Comparison of ENCODE assay signal across 9 cellular contexts in the genomic region with DNA sequence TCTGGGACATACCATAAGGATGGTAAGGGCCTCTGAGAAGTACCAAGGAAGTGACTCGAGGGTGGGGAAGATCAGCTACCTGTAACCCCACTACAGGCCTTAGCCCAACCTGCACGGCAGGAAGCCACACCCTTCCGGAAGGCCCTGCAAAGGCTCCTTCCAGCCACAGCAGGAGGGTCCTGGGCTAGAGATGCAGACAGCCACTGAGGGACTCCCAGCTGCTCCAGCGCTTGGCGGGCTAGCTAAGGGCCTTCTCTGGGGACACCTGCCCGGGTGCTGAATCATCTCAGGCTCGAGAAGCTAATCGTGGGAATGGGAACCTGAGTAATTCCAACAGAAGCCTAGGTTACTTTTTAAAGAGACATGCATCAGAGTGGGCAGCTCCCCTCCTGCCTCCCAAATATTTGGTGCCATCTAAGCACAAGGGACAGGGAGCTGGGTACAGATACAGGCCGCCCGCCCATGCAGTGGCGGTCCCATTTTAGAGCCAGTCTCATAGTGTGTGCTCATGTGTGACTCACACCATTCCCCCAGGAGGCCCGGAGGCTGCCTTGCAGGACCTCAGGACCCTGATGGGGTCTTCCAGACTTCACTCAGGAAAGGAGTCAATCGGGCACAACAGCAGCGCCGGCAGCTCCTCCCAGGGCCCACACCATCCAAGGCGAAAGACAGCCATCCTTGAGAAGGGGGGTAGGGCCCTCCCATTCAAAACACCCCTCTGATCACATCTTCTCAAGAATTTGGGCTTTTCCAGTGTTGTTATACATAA. TPM values are rescaled to one million over a fixed set of nuclear protein-coding genes. Genes with fewer than 3 reads are reported as not detected.
DNase-seq lines count a peak whose midpoint lies in the region; TF ChIP-seq lines count a peak whose summit lies in the region.
"Had no signal": no experiment of that assay in that cellular context is flagged by ENCODE, and none has a peak within 500 bp of the region (broad histone marks: within the 10 kb centered on the region; RNA-seq: fewer than 3 reads in every experiment).

No MANE protein-coding gene starts in this region.

- CTCF ChIA-PET in activated CD4-positive, alpha-beta T cell treated with anti-CD3 and anti-CD28 coated beads, Interleukin-2, amount 10 ng/mL, durations not matched to agents 7 days and 5 days (lab: Charles Lee): interaction anchor here (0.6 to 3.4 kb wide), 9 partner anchors 8 to 98 kb away, joined by 3 to 16 read pairs (median 6); a partner anchor contains a TSS
- CTCF ChIA-PET in activated naive CD4-positive, alpha-beta T cell treated with anti-CD3 and anti-CD28 coated beads for 36 hours (lab: Charles Lee): interaction anchor here (1.2 to 5.4 kb wide), 6 partner anchors 10 to 91 kb away, joined by 3 to 34 read pairs (median 7); no protein-coding TSS in a partner anchor

- no peak for TF ChIP-seq EP300 in tibial nerve (IDR thresholded peaks at IDR 0.05)

- H3K4me1 Mint-ChIP-seq in activated CD4-positive, alpha-beta T cell treated with anti-CD3 and anti-CD28 coated beads, Interleukin-2, amount 10 ng/mL, durations not matched to agents 7 days and 5 days: peaks cover 91% of the 10 kb centered on the region
- H3K4me1 Mint-ChIP-seq in activated naive CD4-positive, alpha-beta T cell treated with anti-CD3 and anti-CD28 coated beads for 36 hours (ENCODE audit: low read depth): peaks cover 93% of the 10 kb centered on the region

- H3K27ac Mint-ChIP-seq in activated CD4-positive, alpha-beta T cell treated with anti-CD3 and anti-CD28 coated beads, Interleukin-2, amount 10 ng/mL, durations not matched to agents 7 days and 5 days: peak overlapping the region; percentile 97
- peak overlapping the region; percentile 100 for H3K27ac Mint-ChIP-seq in activated naive CD4-positive, alpha-beta T cell treated with anti-CD3 and anti-CD28 coated beads for 36 hours

- WGBS in tibial nerve, 2 donors: 61 to 62% methylated on average over 12 to 15 of the region's 16 CpGs

- no peak for TF ChIP-seq POLR2A in tibial nerve (IDR thresholded peaks at IDR 0.05)

- DNase-seq in activated CD4-positive, alpha-beta T cell treated with anti-CD3 and anti-CD28 coated beads, Interleukin-2, amount 10 ng/mL, durations not matched to agents 7 days and 5 days: peak; percentile 74
- no peak for DNase-seq in activated CD4-positive, alpha-beta T cell treated with anti-CD3 and anti-CD28 coated beads, Interleukin-2, amount 50 U/mL, for 4 hours
- peak; percentile 61 for DNase-seq in activated naive CD4-positive, alpha-beta T cell treated with anti-CD3 and anti-CD28 coated beads for 36 hours
- DNase-seq in kidney tubule cell (ENCODE audit: low spot score) (peak; percentile 65), tibial nerve (ENCODE audit: low spot score in 2 of 2) (no peak), NCI-H510A (lab: John Stamatoyannopoulos, UW) (no peak), foreskin melanocyte (no peak), NCI-H345 treated with DMSO at 0.1 percent for 48 hours (lab: John Stamatoyannopoulos, UW; ENCODE audit: unreplicated experiment) (no peak)

- TF ChIP-seq CTCF in tibial nerve (IDR thresholded peaks at IDR 0.05): no peak

- H3K27me3 ChIP-seq in tibial nerve: no peaks in the 10 kb centered on the region

- no peak overlapping the region for H3K4me3 ChIP-seq in tibial nerve

- POLR2A ChIA-PET in activated CD4-positive, alpha-beta T cell treated with anti-CD3 and anti-CD28 coated beads, Interleukin-2, amount 10 ng/mL, durations not matched to agents 7 days and 5 days (lab: Charles Lee): interaction anchor here (1.0 to 1.6 kb wide), 3 partner anchors 8 to 46 kb away, joined by 5 to 9 read pairs (median 8); a partner anchor contains a TSS

- H3K36me3 Mint-ChIP-seq in activated CD4-positive, alpha-beta T cell treated with anti-CD3 and anti-CD28 coated beads, Interleukin-2, amount 10 ng/mL, durations not matched to agents 7 days and 5 days (ENCODE audit: low read depth): peaks cover 85% of the 10 kb centered on the region
- peaks cover 57% of the 10 kb centered on the region for H3K36me3 Mint-ChIP-seq in activated naive CD4-positive, alpha-beta T cell treated with anti-CD3 and anti-CD28 coated beads for 36 hours (ENCODE audit: low read depth)

- H3K9me3 Mint-ChIP-seq in activated CD4-positive, alpha-beta T cell treated with anti-CD3 and anti-CD28 coated beads, Interleukin-2, amount 10 ng/mL, durations not matched to agents 7 days and 5 days: no peaks in the 10 kb centered on the region
- no peaks in the 10 kb centered on the region for H3K9me3 Mint-ChIP-seq in activated naive CD4-positive, alpha-beta T cell treated with anti-CD3 and anti-CD28 coated beads for 36 hours

- H3K36me3 ChIP-seq in tibial nerve: no peaks in the 10 kb centered on the region

- no peaks in the 10 kb centered on the region for H3K9me3 ChIP-seq in tibial nerve

- H3K4me1 ChIP-seq in tibial nerve: peaks cover 0 to 98% (median 68%) of the 10 kb centered on the region in 4 donors

- H3K27ac ChIP-seq in tibial nerve: peak overlapping the region in 3 of 4 donors; percentile 78 to 80 (median 79)
- H3K27ac ChIP-seq: parathyroid adenoma had no signal

- intact Hi-C loops in activated naive CD4-positive, alpha-beta T cell treated with anti-CD3 and anti-CD28 coated beads for 36 hours (cut with micrococcal nuclease): loop anchor here (1.0 to 10.0 kb wide), 2 partner anchors 8 to 845 kb away; no protein-coding TSS in a partner anchor

- H3K4me3 Mint-ChIP-seq in activated CD4-positive, alpha-beta T cell treated with anti-CD3 and anti-CD28 coated beads, Interleukin-2, amount 10 ng/mL, durations not matched to agents 7 days and 5 days: peak overlapping the region; percentile 76
- peak overlapping the region; percentile 79 for H3K4me3 Mint-ChIP-seq in activated naive CD4-positive, alpha-beta T cell treated with anti-CD3 and anti-CD28 coated beads for 36 hours

- H3K27me3 Mint-ChIP-seq in activated CD4-positive, alpha-beta T cell treated with anti-CD3 and anti-CD28 coated beads, Interleukin-2, amount 10 ng/mL, durations not matched to agents 7 days and 5 days: no peaks in the 10 kb centered on the region
- no peaks in the 10 kb centered on the region for H3K27me3 Mint-ChIP-seq in activated naive CD4-positive, alpha-beta T cell treated with anti-CD3 and anti-CD28 coated beads for 36 hours (ENCODE audit: low read depth)

RNA-seq across cellular contexts. Expression of a gene that starts 8.0 kb away (rescaled TPM):
- 1,000 to 10,000 TPM in 1 of 2 experiments, 100 to 1,000 TPM in 1; 881 to 1,009 TPM for total RNA-seq in activated CD4-positive, alpha-beta T cell treated with anti-CD3 and anti-CD28 coated beads, Interleukin-2, amount 10 ng/mL, durations not matched to agents 7 days and 5 days
- total RNA-seq in activated naive CD4-positive, alpha-beta T cell treated with anti-CD3 and anti-CD28 coated beads for 36 hours: 100 to 1,000 TPM; 574 to 625 TPM
- total RNA-seq in tibial nerve: 100 to 1,000 TPM; 361 to 406 (median 386) TPM

Comparison
In these comparisons a context has a peak if more than half of its experiments do, and no peak if none do; other contexts are left out.
1. DNase-seq: peak in activated CD4-positive, alpha-beta T cell treated with anti-CD3 and anti-CD28 coated beads, Interleukin-2, amount 10 ng/mL, durations not matched to agents 7 days and 5 days (single experiment), activated naive CD4-positive, alpha-beta T cell treated with anti-CD3 and anti-CD28 coated beads for 36 hours (single experiment) and kidney tubule cell (single experiment); none in activated CD4-positive, alpha-beta T cell treated with anti-CD3 and anti-CD28 coated beads, Interleukin-2, amount 50 U/mL, for 4 hours (0 of 2), tibial nerve (0 of 2), NCI-H510A (single experiment), foreskin melanocyte (single experiment) and NCI-H345 treated with DMSO at 0.1 percent for 48 hours (single experiment).